In the genomic region with DNA sequence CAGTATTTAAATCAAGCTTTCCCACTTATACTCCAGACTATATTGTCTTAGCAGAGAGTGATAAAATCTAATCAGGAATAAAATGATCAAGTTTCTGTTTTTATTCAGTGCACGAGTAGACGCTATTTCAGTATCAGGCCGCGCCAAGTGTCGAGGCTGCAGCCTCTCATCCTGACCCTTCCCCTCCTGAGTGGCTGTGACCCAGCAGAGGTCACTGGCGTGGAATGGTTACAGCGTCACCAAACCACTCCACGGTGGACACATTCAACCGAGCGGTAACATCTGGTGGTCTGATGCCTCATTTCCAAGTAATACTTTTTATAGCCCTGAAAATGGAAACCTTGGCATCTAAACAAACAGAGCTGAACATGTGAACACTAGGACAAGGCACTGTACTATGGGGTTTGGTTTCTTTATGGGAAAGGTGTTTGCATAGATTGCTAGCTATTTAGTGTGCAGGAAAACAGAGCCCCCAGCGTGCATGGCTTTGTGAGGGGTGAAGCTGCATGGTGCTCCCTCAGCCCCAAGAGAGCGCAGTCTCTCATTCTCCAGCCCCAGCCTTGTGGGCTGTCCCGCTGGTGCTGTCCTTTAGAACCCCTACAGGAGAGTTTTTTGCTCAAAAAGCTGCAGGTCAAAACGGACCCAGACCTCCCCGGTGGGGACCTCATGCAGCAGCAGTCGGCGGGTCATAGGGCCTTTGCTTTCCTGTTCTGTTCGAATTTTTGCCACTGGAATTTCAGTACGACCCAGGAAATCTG, we compare ENCODE assay signal across 22 cellular contexts. TPM values are rescaled to one million over a fixed set of nuclear protein-coding genes. Genes with fewer than 3 reads are reported as not detected.
A peak's percentile ranks its signal among the peaks of the same experiment; 100 is the strongest.
DNase-seq lines count a peak whose midpoint lies in the region; ATAC-seq and TF ChIP-seq lines count a peak whose summit lies in the region.
"Had no signal": no experiment of that assay in that cellular context is flagged by ENCODE, and none has a peak within 500 bp of the region (broad histone marks: within the 10 kb centered on the region; RNA-seq: fewer than 3 reads in every experiment).

No MANE protein-coding gene starts in this region.

- no peaks in the 10 kb centered on the region for H3K27me3 Mint-ChIP-seq in WTC11 (ENCODE audit: low read depth)
- H3K27me3 Mint-ChIP-seq in neural progenitor cell (ENCODE audit: insufficient read depth, low read depth) = peaks cover 7% of the 10 kb centered on the region
- H3K27me3 Mint-ChIP-seq in activated CD4-positive, alpha-beta memory T cell treated with anti-CD3 and anti-CD28 coated beads, Interleukin-2, amount 10 ng/mL, durations not matched to agents 7 days and 5 days = no peaks in the 10 kb centered on the region

- H3K9me3 Mint-ChIP-seq in WTC11 (no peaks in the 10 kb centered on the region), neural progenitor cell (no peaks in the 10 kb centered on the region)
- no peaks in the 10 kb centered on the region for H3K9me3 Mint-ChIP-seq in activated CD4-positive, alpha-beta memory T cell treated with anti-CD3 and anti-CD28 coated beads, Interleukin-2, amount 10 ng/mL, durations not matched to agents 7 days and 5 days
- H3K9me3 Mint-ChIP-seq: CD8-positive, alpha-beta T cell had no signal

- TF ChIP-seq CTCF in HFF-Myc (IDR thresholded peaks at IDR 0.05; ENCODE audit: low read depth, low read length, missing control alignments) = no peak
- TF ChIP-seq CTCF in WTC11 (IDR thresholded peaks at IDR 0.05) = no peak
- no peak for TF ChIP-seq CTCF in foreskin fibroblast (IDR thresholded peaks at IDR 0.05; ENCODE audit: low read depth, low read length)
- peak; percentile 10 for TF ChIP-seq CTCF in neural progenitor cell (IDR thresholded peaks at IDR 0.05)

- no peaks in the 10 kb centered on the region for H3K36me3 ChIP-seq in neural progenitor cell

- POLR2A ChIA-PET in WTC11 (lab: Charles Lee) = interaction anchor here (0.6 kb wide), 1 partner anchor 152 kb away, joined by 3 read pairs; no protein-coding TSS in a partner anchor
- POLR2A ChIA-PET in activated CD4-positive, alpha-beta memory T cell treated with anti-CD3 and anti-CD28 coated beads, Interleukin-2, amount 10 ng/mL, durations not matched to agents 7 days and 5 days (lab: Charles Lee) = no interaction called here

- no peaks in the 10 kb centered on the region for H3K9me3 ChIP-seq in neural progenitor cell (ENCODE audit: low read depth)
- H3K9me3 ChIP-seq: BLaER1 had no signal

- H3K9ac ChIP-seq in neural progenitor cell = no peak overlapping the region
- H3K9ac ChIP-seq: BLaER1, KMS-11 had no signal

- H4K20me1 ChIP-seq in neural progenitor cell (ENCODE audit: low read depth) = no peaks in the 10 kb centered on the region
- H4K20me1 ChIP-seq: BLaER1 had no signal

- H3K27ac ChIP-seq in neural progenitor cell = no peak overlapping the region
- H3K27ac ChIP-seq: BLaER1, KMS-11 had no signal

- H3K4me1 ChIP-seq in neural progenitor cell = peaks cover 12% of the 10 kb centered on the region

- no peak overlapping the region for H3K4me3 Mint-ChIP-seq in WTC11
- no peak overlapping the region for H3K4me3 Mint-ChIP-seq in neural progenitor cell
- no peak overlapping the region for H3K4me3 Mint-ChIP-seq in activated CD4-positive, alpha-beta memory T cell treated with anti-CD3 and anti-CD28 coated beads, Interleukin-2, amount 10 ng/mL, durations not matched to agents 7 days and 5 days
- H3K4me3 Mint-ChIP-seq: CD8-positive, alpha-beta T cell had no signal

- H3K27me3 ChIP-seq in neural progenitor cell = no peaks in the 10 kb centered on the region
- H3K27me3 ChIP-seq: BLaER1 had no signal

- ATAC-seq in WTC11 = peak; percentile 79
- ATAC-seq: CD8-positive, alpha-beta T cell; HepG2; PC-3 had no signal

- DNase-seq in HFF-Myc (ENCODE audit: extremely low read depth, low read depth) (peak; percentile 20), WTC11 (ENCODE audit: low spot score) (no peak), foreskin fibroblast (peak; percentile 24 to 50), neural progenitor cell (ENCODE audit: low spot score) (peak; percentile 35), SHP77 treated with DMSO at 0.1 percent for 48 hours (lab: John Stamatoyannopoulos, UW) (no peak), NCI-H1436 (lab: John Stamatoyannopoulos, UW) (no peak), AML-193 (lab: John Stamatoyannopoulos, UW) (no peak)
- no peak for DNase-seq in activated CD4-positive, alpha-beta memory T cell treated with anti-CD3 and anti-CD28 coated beads, Interleukin-2, amount 10 ng/mL, durations not matched to agents 7 days and 5 days
- DNase-seq: CD8-positive, alpha-beta T cell; DMS79; NCI-H1048; NCI-H146; NCI-H2107; NCI-H2227 treated with DMSO at 0.1 percent for 48 hours; PC-3; SW 1271 had no signal

- no peaks in the 10 kb centered on the region for H3F3A ChIP-seq in neural progenitor cell (ENCODE audit: low read depth)

- H3K4me3 ChIP-seq in HFF-Myc (replicated peaks; ENCODE audit: low read depth, low read length) = no peak overlapping the region
- no peak overlapping the region for H3K4me3 ChIP-seq in foreskin fibroblast (ENCODE audit: low read depth in 1 of 2, low read length in 2 of 2)
- no peak overlapping the region for H3K4me3 ChIP-seq in neural progenitor cell
- H3K4me3 ChIP-seq: BLaER1 had no signal

- no peaks in the 10 kb centered on the region for H3K79me2 ChIP-seq in neural progenitor cell (ENCODE audit: low read depth)

- H3K4me1 Mint-ChIP-seq in WTC11 = 0 out of 2 replicates have a peak, but pooled peaks cover 3% of the 10 kb centered on the region
- peaks cover 24% of the 10 kb centered on the region for H3K4me1 Mint-ChIP-seq in neural progenitor cell
- no peaks in the 10 kb centered on the region for H3K4me1 Mint-ChIP-seq in activated CD4-positive, alpha-beta memory T cell treated with anti-CD3 and anti-CD28 coated beads, Interleukin-2, amount 10 ng/mL, durations not matched to agents 7 days and 5 days

- no peak overlapping the region; the same call in 1 of the 2 replicates for H3K27ac Mint-ChIP-seq in WTC11
- peak overlapping the region; percentile 75 for H3K27ac Mint-ChIP-seq in neural progenitor cell
- H3K27ac Mint-ChIP-seq in activated CD4-positive, alpha-beta memory T cell treated with anti-CD3 and anti-CD28 coated beads, Interleukin-2, amount 10 ng/mL, durations not matched to agents 7 days and 5 days = no peak overlapping the region
- H3K27ac Mint-ChIP-seq: CD8-positive, alpha-beta T cell had no signal

- peaks cover 4% of the 10 kb centered on the region; the same call in 1 of the 2 replicates for H3K36me3 Mint-ChIP-seq in WTC11
- H3K36me3 Mint-ChIP-seq in neural progenitor cell = no peaks in the 10 kb centered on the region
- H3K36me3 Mint-ChIP-seq in activated CD4-positive, alpha-beta memory T cell treated with anti-CD3 and anti-CD28 coated beads, Interleukin-2, amount 10 ng/mL, durations not matched to agents 7 days and 5 days (ENCODE audit: low read depth) = peaks cover 40% of the 10 kb centered on the region

- no peak overlapping the region for H2AFZ ChIP-seq in neural progenitor cell (replicated peaks)

- H3K4me2 ChIP-seq in neural progenitor cell = no peak overlapping the region
- H3K4me2 ChIP-seq: BLaER1, KMS-11 had no signal

- CTCF ChIA-PET in WTC11 (lab: Charles Lee) = interaction anchor here (1.0 kb wide), 1 partner anchor 379 kb away, joined by 3 read pairs; no protein-coding TSS in a partner anchor
- CTCF ChIA-PET in activated CD4-positive, alpha-beta memory T cell treated with anti-CD3 and anti-CD28 coated beads, Interleukin-2, amount 10 ng/mL, durations not matched to agents 7 days and 5 days (lab: Charles Lee) = interaction anchor here (0.7 kb wide), 1 partner anchor 247 kb away, joined by 4 read pairs; no protein-coding TSS in a partner anchor

TF ChIP-seq in WTC11, 78 proteins besides CTCF, POLR2A, EP300 and RAD21 (continues in another document):
- TF ChIP-seq TEAD4 (CRISPR knock-in tag; IDR thresholded peaks at IDR 0.05) (no peak), ZNF317 (CRISPR knock-in tag; IDR thresholded peaks at IDR 0.05; ENCODE audit: borderline replicate concordance, low read depth) (no peak), ATF6 (CRISPR knock-in tag; IDR thresholded peaks at IDR 0.05) (no peak), SP1 (CRISPR knock-in tag; conservative IDR thresholded peaks at IDR 0.05) (no peak)
- TF ChIP-seq, protein P1, sequence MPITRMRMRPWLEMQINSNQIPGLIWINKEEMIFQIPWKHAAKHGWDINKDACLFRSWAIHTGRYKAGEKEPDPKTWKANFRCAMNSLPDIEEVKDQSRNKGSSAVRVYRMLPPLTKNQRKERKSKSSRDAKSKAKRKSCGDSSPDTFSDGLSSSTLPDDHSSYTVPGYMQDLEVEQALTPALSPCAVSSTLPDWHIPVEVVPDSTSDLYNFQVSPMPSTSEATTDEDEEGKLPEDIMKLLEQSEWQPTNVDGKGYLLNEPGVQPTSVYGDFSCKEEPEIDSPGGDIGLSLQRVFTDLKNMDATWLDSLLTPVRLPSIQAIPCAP (CRISPR knock-in tag; IDR thresholded peaks at IDR 0.05) = no peak
- TF ChIP-seq, protein P2, sequence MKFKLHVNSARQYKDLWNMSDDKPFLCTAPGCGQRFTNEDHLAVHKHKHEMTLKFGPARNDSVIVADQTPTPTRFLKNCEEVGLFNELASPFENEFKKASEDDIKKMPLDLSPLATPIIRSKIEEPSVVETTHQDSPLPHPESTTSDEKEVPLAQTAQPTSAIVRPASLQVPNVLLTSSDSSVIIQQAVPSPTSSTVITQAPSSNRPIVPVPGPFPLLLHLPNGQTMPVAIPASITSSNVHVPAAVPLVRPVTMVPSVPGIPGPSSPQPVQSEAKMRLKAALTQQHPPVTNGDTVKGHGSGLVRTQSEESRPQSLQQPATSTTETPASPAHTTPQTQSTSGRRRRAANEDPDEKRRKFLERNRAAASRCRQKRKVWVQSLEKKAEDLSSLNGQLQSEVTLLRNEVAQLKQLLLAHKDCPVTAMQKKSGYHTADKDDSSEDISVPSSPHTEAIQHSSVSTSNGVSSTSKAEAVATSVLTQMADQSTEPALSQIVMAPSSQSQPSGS (CRISPR knock-in tag; IDR thresholded peaks at IDR 0.05; ENCODE audit: borderline replicate concordance, low read depth) = no peak

RNA-seq across cellular contexts. Expression of gene FAM228A, which starts 28.4 kb away (rescaled TPM):
- total RNA-seq in WTC11 (2021) (0.09 to 0.25 TPM in 2 of 3 replicates, not detected in the other), neural progenitor cell (ENCODE audit: low replicate concordance) (0.34 TPM in 1 of 2 replicates, not detected in the other)
- total RNA-seq in activated CD4-positive, alpha-beta memory T cell treated with anti-CD3 and anti-CD28 coated beads, Interleukin-2, amount 10 ng/mL, durations not matched to agents 7 days and 5 days = under 1 TPM in 1 of 2 experiments, not detected in 1; 0.23 TPM
- total RNA-seq: CD8-positive, alpha-beta T cell; G401; HepG2; M059J; PC-3; SK-MEL-5 had no signal

Comparison
In these comparisons a context has a peak if more than half of its experiments do, and no peak if none do; other contexts are left out.
1. DNase-seq: peak in HFF-Myc (single experiment), foreskin fibroblast (2 of 2) and neural progenitor cell (single experiment); none in WTC11 (single experiment), SHP77 treated with DMSO at 0.1 percent for 48 hours (single experiment), activated CD4-positive, alpha-beta memory T cell treated with anti-CD3 and anti-CD28 coated beads, Interleukin-2, amount 10 ng/mL, durations not matched to agents 7 days and 5 days (single experiment), NCI-H1436 (single experiment) and AML-193 (0 of 2).